Comparison of ENCODE assay signal across 1 cellular context in the genomic region with DNA sequence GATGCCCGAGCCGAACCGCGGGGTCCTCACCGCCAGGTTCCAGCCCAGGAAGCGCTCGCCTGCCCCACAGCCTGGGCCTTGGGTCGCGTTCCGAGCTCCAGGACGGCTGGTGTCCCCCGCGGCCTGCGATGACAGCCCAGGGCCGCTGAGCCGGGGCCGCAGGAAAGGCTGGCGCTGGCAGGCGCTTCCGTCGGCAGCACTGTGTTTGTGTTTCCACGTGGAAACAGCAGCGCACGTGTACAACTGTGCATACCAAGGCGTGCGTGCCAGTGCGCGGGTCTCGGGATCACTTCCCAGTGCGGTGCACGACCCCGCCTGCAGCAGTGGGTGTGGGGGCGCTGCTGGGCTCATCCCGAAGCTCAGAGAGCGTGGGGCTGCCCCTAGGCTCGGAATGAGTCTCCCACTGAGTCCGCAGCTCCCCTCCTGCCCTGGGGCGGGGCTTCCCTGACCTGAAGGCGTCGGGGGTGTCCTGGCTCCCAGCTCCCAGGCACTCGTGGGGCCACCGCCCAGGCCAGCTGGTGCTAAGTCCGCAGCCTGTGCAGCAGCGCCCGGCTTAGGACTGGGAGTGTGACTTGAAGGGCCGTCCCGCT.
TF ChIP-seq lines count a peak whose summit lies in the region.

No MANE protein-coding gene starts in this region.

TF ChIP-seq in HepG2, 621 proteins besides CTCF, POLR2A, EP300 and RAD21 (continued from another document):
- TF ChIP-seq, protein P1, sequence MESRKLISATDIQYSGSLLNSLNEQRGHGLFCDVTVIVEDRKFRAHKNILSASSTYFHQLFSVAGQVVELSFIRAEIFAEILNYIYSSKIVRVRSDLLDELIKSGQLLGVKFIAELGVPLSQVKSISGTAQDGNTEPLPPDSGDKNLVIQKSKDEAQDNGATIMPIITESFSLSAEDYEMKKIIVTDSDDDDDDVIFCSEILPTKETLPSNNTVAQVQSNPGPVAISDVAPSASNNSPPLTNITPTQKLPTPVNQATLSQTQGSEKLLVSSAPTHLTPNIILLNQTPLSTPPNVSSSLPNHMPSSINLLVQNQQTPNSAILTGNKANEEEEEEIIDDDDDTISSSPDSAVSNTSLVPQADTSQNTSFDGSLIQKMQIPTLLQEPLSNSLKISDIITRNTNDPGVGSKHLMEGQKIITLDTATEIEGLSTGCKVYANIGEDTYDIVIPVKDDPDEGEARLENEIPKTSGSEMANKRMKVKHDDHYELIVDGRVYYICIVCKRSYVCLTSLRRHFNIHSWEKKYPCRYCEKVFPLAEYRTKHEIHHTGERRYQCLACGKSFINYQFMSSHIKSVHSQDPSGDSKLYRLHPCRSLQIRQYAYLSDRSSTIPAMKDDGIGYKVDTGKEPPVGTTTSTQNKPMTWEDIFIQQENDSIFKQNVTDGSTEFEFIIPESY (CRISPR knock-in tag; IDR thresholded peaks at IDR 0.05): peak; percentile 75
- TF ChIP-seq, protein P2, sequence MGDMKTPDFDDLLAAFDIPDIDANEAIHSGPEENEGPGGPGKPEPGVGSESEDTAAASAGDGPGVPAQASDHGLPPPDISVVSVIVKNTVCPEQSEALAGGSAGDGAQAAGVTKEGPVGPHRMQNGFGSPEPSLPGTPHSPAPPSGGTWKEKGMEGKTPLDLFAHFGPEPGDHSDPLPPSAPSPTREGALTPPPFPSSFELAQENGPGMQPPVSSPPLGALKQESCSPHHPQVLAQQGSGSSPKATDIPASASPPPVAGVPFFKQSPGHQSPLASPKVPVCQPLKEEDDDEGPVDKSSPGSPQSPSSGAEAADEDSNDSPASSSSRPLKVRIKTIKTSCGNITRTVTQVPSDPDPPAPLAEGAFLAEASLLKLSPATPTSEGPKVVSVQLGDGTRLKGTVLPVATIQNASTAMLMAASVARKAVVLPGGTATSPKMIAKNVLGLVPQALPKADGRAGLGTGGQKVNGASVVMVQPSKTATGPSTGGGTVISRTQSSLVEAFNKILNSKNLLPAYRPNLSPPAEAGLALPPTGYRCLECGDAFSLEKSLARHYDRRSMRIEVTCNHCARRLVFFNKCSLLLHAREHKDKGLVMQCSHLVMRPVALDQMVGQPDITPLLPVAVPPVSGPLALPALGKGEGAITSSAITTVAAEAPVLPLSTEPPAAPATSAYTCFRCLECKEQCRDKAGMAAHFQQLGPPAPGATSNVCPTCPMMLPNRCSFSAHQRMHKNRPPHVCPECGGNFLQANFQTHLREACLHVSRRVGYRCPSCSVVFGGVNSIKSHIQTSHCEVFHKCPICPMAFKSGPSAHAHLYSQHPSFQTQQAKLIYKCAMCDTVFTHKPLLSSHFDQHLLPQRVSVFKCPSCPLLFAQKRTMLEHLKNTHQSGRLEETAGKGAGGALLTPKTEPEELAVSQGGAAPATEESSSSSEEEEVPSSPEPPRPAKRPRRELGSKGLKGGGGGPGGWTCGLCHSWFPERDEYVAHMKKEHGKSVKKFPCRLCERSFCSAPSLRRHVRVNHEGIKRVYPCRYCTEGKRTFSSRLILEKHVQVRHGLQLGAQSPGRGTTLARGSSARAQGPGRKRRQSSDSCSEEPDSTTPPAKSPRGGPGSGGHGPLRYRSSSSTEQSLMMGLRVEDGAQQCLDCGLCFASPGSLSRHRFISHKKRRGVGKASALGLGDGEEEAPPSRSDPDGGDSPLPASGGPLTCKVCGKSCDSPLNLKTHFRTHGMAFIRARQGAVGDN (CRISPR knock-in tag; IDR thresholded peaks at IDR 0.05): peak; percentile 25; the same call in 1 of the 2 replicates
- TF ChIP-seq, protein P3, sequence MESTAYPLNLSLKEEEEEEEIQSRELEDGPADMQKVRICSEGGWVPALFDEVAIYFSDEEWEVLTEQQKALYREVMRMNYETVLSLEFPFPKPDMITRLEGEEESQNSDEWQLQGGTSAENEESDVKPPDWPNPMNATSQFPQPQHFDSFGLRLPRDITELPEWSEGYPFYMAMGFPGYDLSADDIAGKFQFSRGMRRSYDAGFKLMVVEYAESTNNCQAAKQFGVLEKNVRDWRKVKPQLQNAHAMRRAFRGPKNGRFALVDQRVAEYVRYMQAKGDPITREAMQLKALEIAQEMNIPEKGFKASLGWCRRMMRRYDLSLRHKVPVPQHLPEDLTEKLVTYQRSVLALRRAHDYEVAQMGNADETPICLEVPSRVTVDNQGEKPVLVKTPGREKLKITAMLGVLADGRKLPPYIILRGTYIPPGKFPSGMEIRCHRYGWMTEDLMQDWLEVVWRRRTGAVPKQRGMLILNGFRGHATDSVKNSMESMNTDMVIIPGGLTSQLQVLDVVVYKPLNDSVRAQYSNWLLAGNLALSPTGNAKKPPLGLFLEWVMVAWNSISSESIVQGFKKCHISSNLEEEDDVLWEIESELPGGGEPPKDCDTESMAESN (CRISPR knock-in tag; conservative IDR thresholded peaks at IDR 0.05): no peak
- TF ChIP-seq AGO2 (optimal IDR thresholded peaks at IDR 0.05; ENCODE audit: low read depth, low read length) (peak; percentile 82), ZBTB8A (CRISPR knock-in tag; IDR thresholded peaks at IDR 0.05; ENCODE audit: borderline replicate concordance, low read depth) (no peak), RBFOX2 (IDR thresholded peaks at IDR 0.05; ENCODE audit: low read depth, low read length) (peak; percentile 37; the same call in 1 of the 2 replicates), MYC (CRISPR knock-in tag; IDR thresholded peaks at IDR 0.05; ENCODE audit: borderline replicate concordance) (no peak), ATF1 (CRISPR knock-in tag; IDR thresholded peaks at IDR 0.05) (no peak)
- TF ChIP-seq, protein P4, sequence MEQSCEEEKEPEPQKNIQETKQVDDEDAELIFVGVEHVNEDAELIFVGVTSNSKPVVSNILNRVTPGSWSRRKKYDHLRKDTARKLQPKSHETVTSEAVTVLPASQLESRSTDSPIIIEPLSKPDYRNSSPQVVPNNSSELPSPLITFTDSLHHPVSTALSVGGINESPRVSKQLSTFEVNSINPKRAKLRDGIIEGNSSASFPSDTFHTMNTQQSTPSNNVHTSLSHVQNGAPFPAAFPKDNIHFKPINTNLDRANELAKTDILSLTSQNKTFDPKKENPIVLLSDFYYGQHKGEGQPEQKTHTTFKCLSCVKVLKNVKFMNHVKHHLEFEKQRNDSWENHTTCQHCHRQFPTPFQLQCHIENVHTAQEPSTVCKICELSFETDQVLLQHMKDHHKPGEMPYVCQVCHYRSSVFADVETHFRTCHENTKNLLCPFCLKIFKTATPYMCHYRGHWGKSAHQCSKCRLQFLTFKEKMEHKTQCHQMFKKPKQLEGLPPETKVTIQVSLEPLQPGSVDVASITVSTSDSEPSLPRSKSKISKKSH (CRISPR knock-in tag; IDR thresholded peaks at IDR 0.05; ENCODE audit: borderline replicate concordance): no peak
